Comparison of ENCODE assay signal across 16 cellular contexts in genomic region chr9:36939214-36939613, GRCh38.
DNase-seq lines count a peak whose midpoint lies in the region; ATAC-seq and TF ChIP-seq lines count a peak whose summit lies in the region.
"Had no signal": no experiment of that assay in that cellular context is flagged by ENCODE, and none has a peak within 500 bp of the region (broad histone marks: within the 10 kb centered on the region; RNA-seq: fewer than 3 reads in every experiment).

No MANE protein-coding gene starts in this region.

- H3K4me3 ChIP-seq in BLaER1: no peak overlapping the region
- H3K4me3 ChIP-seq: GM23248 had no signal

- peak overlapping the region; percentile 90 to 93 (median 91) for H3K27ac Mint-ChIP-seq in IgD-negative memory B cell
- peak overlapping the region; percentile 85 for H3K27ac Mint-ChIP-seq in activated B cell treated with CpG ODN at 0.5 μM for 24 hours
- peak overlapping the region; percentile 91 for H3K27ac Mint-ChIP-seq in stimulated activated memory B cell treated with anti-CD40 and anti-IgM and Interleukin-4, amounts not matched to agents 10 μg/mL and 1 μg/mL and 100 μg/mL, for 72 hours
- H3K27ac Mint-ChIP-seq: CD14-positive monocyte; CD8-positive, alpha-beta T cell had no signal

- no peaks in the 10 kb centered on the region for H3K27me3 ChIP-seq in BLaER1
- H3K27me3 ChIP-seq: BE2C had no signal

- intact Hi-C loops in activated B cell treated with CpG ODN at 0.5 μM for 24 hours (cut with micrococcal nuclease): loop anchor here (5.0 kb wide), 2 partner anchors 62 to 88 kb away; no protein-coding TSS in a partner anchor

- peaks cover 100% of the 10 kb centered on the region for H4K20me1 ChIP-seq in BLaER1

- no peak overlapping the region for H3K9ac ChIP-seq in BLaER1
- H3K9ac ChIP-seq: GM23248 had no signal

- H3K4me3 Mint-ChIP-seq in IgD-negative memory B cell (peak overlapping the region in 3 of 4 donors; percentile 71 to 88 (median 78)), activated B cell treated with CpG ODN at 0.5 μM for 24 hours (no peak overlapping the region)
- H3K4me3 Mint-ChIP-seq in stimulated activated memory B cell treated with anti-CD40 and anti-IgM and Interleukin-4, amounts not matched to agents 10 μg/mL and 1 μg/mL and 100 μg/mL, for 72 hours: no peak overlapping the region
- H3K4me3 Mint-ChIP-seq: CD8-positive, alpha-beta T cell had no signal

- peak overlapping the region; percentile 44; the same call in 1 of the 2 replicates for H3K4me2 ChIP-seq in BLaER1

- CTCF ChIA-PET in activated B cell treated with CpG ODN at 0.5 μM for 24 hours (lab: Charles Lee): no interaction called here

- TF ChIP-seq CTCF in activated B cell treated with CpG ODN at 0.5 μM for 24 hours (IDR thresholded peaks at IDR 0.05): no peak

- H3K9me3 Mint-ChIP-seq in IgD-negative memory B cell (no peaks in the 10 kb centered on the region), activated B cell treated with CpG ODN at 0.5 μM for 24 hours (no peaks in the 10 kb centered on the region)
- no peaks in the 10 kb centered on the region for H3K9me3 Mint-ChIP-seq in stimulated activated memory B cell treated with anti-CD40 and anti-IgM and Interleukin-4, amounts not matched to agents 10 μg/mL and 1 μg/mL and 100 μg/mL, for 72 hours
- H3K9me3 Mint-ChIP-seq: CD8-positive, alpha-beta T cell had no signal

- H3K27ac ChIP-seq in BLaER1: no peak overlapping the region
- H3K27ac ChIP-seq: GM23248 had no signal

- no peaks in the 10 kb centered on the region for H3K9me3 ChIP-seq in BLaER1
- H3K9me3 ChIP-seq: BE2C had no signal

- H3K36me3 ChIP-seq in BLaER1: peaks cover 98% of the 10 kb centered on the region

- ATAC-seq in activated B cell treated with CpG ODN at 0.5 μM for 24 hours (ENCODE audit: low read depth) (no peak), GM18519 (IDR thresholded peaks at IDR 0.05; ENCODE audit: low FRiP score, unreplicated experiment) (no peak), GM21390 (IDR thresholded peaks at IDR 0.05; ENCODE audit: unreplicated experiment) (no peak)
- no peak for ATAC-seq in stimulated activated memory B cell treated with anti-CD40 and anti-IgM and Interleukin-4, amounts not matched to agents 10 μg/mL and 1 μg/mL and 100 μg/mL, for 72 hours
- ATAC-seq: CD8-positive, alpha-beta T cell had no signal

- H3K4me1 Mint-ChIP-seq in IgD-negative memory B cell (peaks cover 45 to 70% (median 68%) of the 10 kb centered on the region in 3 donors), activated B cell treated with CpG ODN at 0.5 μM for 24 hours (peaks cover 88% of the 10 kb centered on the region)
- peaks cover 93% of the 10 kb centered on the region for H3K4me1 Mint-ChIP-seq in stimulated activated memory B cell treated with anti-CD40 and anti-IgM and Interleukin-4, amounts not matched to agents 10 μg/mL and 1 μg/mL and 100 μg/mL, for 72 hours
- H3K4me1 Mint-ChIP-seq: CD14-positive monocyte had no signal

- peaks cover 12% of the 10 kb centered on the region for H3K4me1 ChIP-seq in BLaER1

- H3K27me3 Mint-ChIP-seq in IgD-negative memory B cell (no peaks in the 10 kb centered on the region), activated B cell treated with CpG ODN at 0.5 μM for 24 hours (no peaks in the 10 kb centered on the region)
- H3K27me3 Mint-ChIP-seq in stimulated activated memory B cell treated with anti-CD40 and anti-IgM and Interleukin-4, amounts not matched to agents 10 μg/mL and 1 μg/mL and 100 μg/mL, for 72 hours: no peaks in the 10 kb centered on the region

- DNase-seq in activated B cell treated with CpG ODN at 0.5 μM for 24 hours (no peak), iPS-NIHi11 (ENCODE audit: low spot score) (no peak)
- DNase-seq: BE2C, COR-L47, DMS153, DND-41, GDM1, GM23248, H7 had no signal

- peaks cover 3% of the 10 kb centered on the region for H3K36me3 Mint-ChIP-seq in IgD-negative memory B cell
- H3K36me3 Mint-ChIP-seq in activated B cell treated with CpG ODN at 0.5 μM for 24 hours (ENCODE audit: low read depth): peaks cover 91% of the 10 kb centered on the region
- H3K36me3 Mint-ChIP-seq in stimulated activated memory B cell treated with anti-CD40 and anti-IgM and Interleukin-4, amounts not matched to agents 10 μg/mL and 1 μg/mL and 100 μg/mL, for 72 hours: peaks cover 70% of the 10 kb centered on the region
- H3K36me3 Mint-ChIP-seq: CD14-positive monocyte; CD8-positive, alpha-beta T cell had no signal

- POLR2A ChIA-PET in activated B cell treated with CpG ODN at 0.5 μM for 24 hours (lab: Charles Lee): interaction anchor here (1.4 to 1.8 kb wide), 2 partner anchors 9 to 88 kb away, joined by 6 to 10 read pairs; no protein-coding TSS in a partner anchor

Comparison
In these comparisons a context has a peak if more than half of its experiments do, and no peak if none do; other contexts are left out.
1. H3K4me3 Mint-ChIP-seq: peak in IgD-negative memory B cell (3 of 4); none in activated B cell treated with CpG ODN at 0.5 μM for 24 hours (single experiment) and stimulated activated memory B cell treated with anti-CD40 and anti-IgM and Interleukin-4, amounts not matched to agents 10 μg/mL and 1 μg/mL and 100 μg/mL, for 72 hours (single experiment).
2. Peak in every context shown above with its lines, with median percentiles within 50 percentile points of each other: H3K27ac Mint-ChIP-seq.